9 cellular contexts compared by ENCODE assay signal in the genomic region with DNA sequence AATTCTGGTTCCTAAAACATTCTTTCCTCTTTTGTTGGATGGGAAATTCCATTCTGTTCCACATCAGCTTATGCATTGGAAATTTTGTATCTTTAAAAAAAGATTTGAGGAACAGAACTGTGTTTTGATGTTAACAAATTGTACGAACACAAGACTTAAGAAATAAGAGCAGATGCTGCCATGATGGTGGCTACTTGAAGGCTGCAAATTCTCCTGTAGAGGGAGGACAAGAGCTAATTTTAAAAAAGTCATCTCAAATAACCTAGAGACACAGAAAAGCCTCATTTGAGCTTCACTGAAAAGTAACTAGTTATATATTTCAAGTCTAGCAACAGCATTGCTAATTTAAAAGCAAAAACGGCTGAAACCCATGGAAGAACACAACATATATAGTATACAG. TPM values are rescaled to one million over a fixed set of nuclear protein-coding genes. Genes with fewer than 3 reads are reported as not detected.
DNase-seq lines count a peak whose midpoint lies in the region; ATAC-seq and TF ChIP-seq lines count a peak whose summit lies in the region.
"Had no signal": no experiment of that assay in that cellular context is flagged by ENCODE, and none has a peak within 500 bp of the region (broad histone marks: within the 10 kb centered on the region; RNA-seq: fewer than 3 reads in every experiment).

No MANE protein-coding gene starts in this region.

- peaks cover 2% of the 10 kb centered on the region for H3K36me3 Mint-ChIP-seq in activated naive CD4-positive, alpha-beta T cell treated with anti-CD3 and anti-CD28 coated beads for 36 hours (ENCODE audit: low read depth)

- H3K27ac ChIP-seq in left lung (no peak overlapping the region), vagina (no peak overlapping the region)
- H3K27ac ChIP-seq: gastrocnemius medialis had no signal

- H3K4me3 ChIP-seq in HFF-Myc (replicated peaks; ENCODE audit: low read depth, low read length), result no peak overlapping the region
- no peak overlapping the region for H3K4me3 ChIP-seq in WI38 (ENCODE audit: low read depth, low read length)
- H3K4me3 ChIP-seq in left lung, result no peak overlapping the region
- H3K4me3 ChIP-seq in vagina, result no peak overlapping the region
- H3K4me3 ChIP-seq: gastrocnemius medialis had no signal

- ATAC-seq in left lung (peak; percentile 37), omental fat pad (ENCODE audit: low FRiP score) (no peak)
- ATAC-seq: gastrocnemius medialis had no signal

- H3K36me3 ChIP-seq in left lung (peaks cover 0 to 16% of the 10 kb centered on the region in 2 donors), vagina (peaks cover 0 to 6% of the 10 kb centered on the region in 2 donors)
- H3K36me3 ChIP-seq: gastrocnemius medialis had no signal

- H3K27me3 Mint-ChIP-seq in activated naive CD4-positive, alpha-beta T cell treated with anti-CD3 and anti-CD28 coated beads for 36 hours (ENCODE audit: low read depth), result no peaks in the 10 kb centered on the region

- in situ Hi-C loops in Caki2 (cut with HindIII; ENCODE audit: low pct_unique_long_range_greater_than_20kb, low sequenced_read_pairs), result no loop called here

- TF ChIP-seq POLR2A in vagina (IDR thresholded peaks at IDR 0.05), result no peak

- H3K4me1 ChIP-seq in left lung, result no peaks in the 10 kb centered on the region
- H3K4me1 ChIP-seq in vagina, result no peaks in the 10 kb centered on the region
- H3K4me1 ChIP-seq: gastrocnemius medialis had no signal

- H3K27me3 ChIP-seq in left lung (no peaks in the 10 kb centered on the region), vagina (no peaks in the 10 kb centered on the region)
- H3K27me3 ChIP-seq: gastrocnemius medialis had no signal

- H3K4me3 Mint-ChIP-seq in activated naive CD4-positive, alpha-beta T cell treated with anti-CD3 and anti-CD28 coated beads for 36 hours, result no peak overlapping the region

- DNase-seq in Caki2 (ENCODE audit: low read depth), result peak; percentile 39
- peak; percentile 11 for DNase-seq in HFF-Myc (ENCODE audit: extremely low read depth, low read depth)
- DNase-seq in left lung, result no peak
- DNase-seq in vagina (ENCODE audit: extremely low spot score in 2 of 2), result no peak
- DNase-seq in activated naive CD4-positive, alpha-beta T cell treated with anti-CD3 and anti-CD28 coated beads for 36 hours, result no peak
- DNase-seq in omental fat pad (ENCODE audit: low spot score), result no peak
- DNase-seq in activated effector memory CD4-positive, alpha-beta T cell treated with anti-CD3 and anti-CD28 coated beads, Interleukin-2, amount 50 U/mL, for 16 hours, result no peak
- DNase-seq: gastrocnemius medialis had no signal

- no peaks in the 10 kb centered on the region for H3K9me3 Mint-ChIP-seq in activated naive CD4-positive, alpha-beta T cell treated with anti-CD3 and anti-CD28 coated beads for 36 hours

- peaks cover 17% of the 10 kb centered on the region for H3K4me1 Mint-ChIP-seq in activated naive CD4-positive, alpha-beta T cell treated with anti-CD3 and anti-CD28 coated beads for 36 hours (ENCODE audit: low read depth)

- intact Hi-C loops in left lung (cut with DNase I), result no loop called here
- intact Hi-C loops in vagina (cut with DNase I), result no loop called here
- intact Hi-C loops in activated naive CD4-positive, alpha-beta T cell treated with anti-CD3 and anti-CD28 coated beads for 36 hours (cut with micrococcal nuclease), result loop anchor here (10.0 kb wide), 1 partner anchor 828 kb away; a partner anchor contains a TSS

- CTCF ChIA-PET in activated naive CD4-positive, alpha-beta T cell treated with anti-CD3 and anti-CD28 coated beads for 36 hours (lab: Charles Lee), result interaction anchor here (0.8 to 1.6 kb wide), 8 partner anchors 12 to 506 kb away, joined by 3 to 6 read pairs (median 3); no protein-coding TSS in a partner anchor

- peak; percentile 51 for TF ChIP-seq CTCF in HFF-Myc (IDR thresholded peaks at IDR 0.05; ENCODE audit: low read depth, low read length, missing control alignments)
- peak; percentile 43 for TF ChIP-seq CTCF in WI38 (IDR thresholded peaks at IDR 0.05; ENCODE audit: low read depth, low read length)
- TF ChIP-seq CTCF in left lung (IDR thresholded peaks at IDR 0.05), result peak in 1 of 2 donors; percentile 10
- no peak for TF ChIP-seq CTCF in vagina (IDR thresholded peaks at IDR 0.05)
- no peak for TF ChIP-seq CTCF in omental fat pad (IDR thresholded peaks at IDR 0.05)

- no peak overlapping the region for H3K27ac Mint-ChIP-seq in activated naive CD4-positive, alpha-beta T cell treated with anti-CD3 and anti-CD28 coated beads for 36 hours

- H3K9me3 ChIP-seq in left lung (no peaks in the 10 kb centered on the region), vagina (no peaks in the 10 kb centered on the region)
- H3K9me3 ChIP-seq: gastrocnemius medialis had no signal

RNA-seq across cellular contexts. Expression of a gene that starts 29.8 kb away (rescaled TPM):
- 335 and 337 TPM in 2 replicates for total RNA-seq in Caki2 (2014; rRNA removed; shearing (Covaris generic); ENCODE audit: low replicate concordance)
- total RNA-seq in left lung (100 to 1,000 TPM; 176 to 242 TPM), vagina (257 TPM), omental fat pad (100 to 1,000 TPM; 118 to 301 (median 234) TPM)
- 100 to 1,000 TPM; 167 to 179 TPM for total RNA-seq in activated naive CD4-positive, alpha-beta T cell treated with anti-CD3 and anti-CD28 coated beads for 36 hours

RNA-seq across cellular contexts. Expression of a gene that starts 53.6 kb away (rescaled TPM):
- total RNA-seq in Caki2 (2014; rRNA removed; shearing (Covaris generic); ENCODE audit: low replicate concordance), result 49.0 and 52.8 TPM in 2 replicates
- total RNA-seq in left lung, result 10 to 100 TPM; 21.2 to 22.0 TPM
- 21.1 TPM for total RNA-seq in vagina
- 10 to 100 TPM; 22.1 TPM for total RNA-seq in activated naive CD4-positive, alpha-beta T cell treated with anti-CD3 and anti-CD28 coated beads for 36 hours
- total RNA-seq in omental fat pad, result 10 to 100 TPM; 15.9 to 25.1 (median 20.1) TPM

Comparison
In these comparisons a context has a peak if more than half of its experiments do, and no peak if none do; other contexts are left out.
1. DNase-seq: peak in Caki2 (single experiment) and HFF-Myc (single experiment); none in left lung (0 of 2), vagina (0 of 2), activated naive CD4-positive, alpha-beta T cell treated with anti-CD3 and anti-CD28 coated beads for 36 hours (single experiment), omental fat pad (single experiment) and activated effector memory CD4-positive, alpha-beta T cell treated with anti-CD3 and anti-CD28 coated beads, Interleukin-2, amount 50 U/mL, for 16 hours (single experiment).
2. CTCF ChIP-seq: peak in HFF-Myc (single experiment) and WI38 (single experiment); none in vagina (0 of 3) and omental fat pad (0 of 3).